ENCODE assay signal across 10 cellular contexts in the genomic region with DNA sequence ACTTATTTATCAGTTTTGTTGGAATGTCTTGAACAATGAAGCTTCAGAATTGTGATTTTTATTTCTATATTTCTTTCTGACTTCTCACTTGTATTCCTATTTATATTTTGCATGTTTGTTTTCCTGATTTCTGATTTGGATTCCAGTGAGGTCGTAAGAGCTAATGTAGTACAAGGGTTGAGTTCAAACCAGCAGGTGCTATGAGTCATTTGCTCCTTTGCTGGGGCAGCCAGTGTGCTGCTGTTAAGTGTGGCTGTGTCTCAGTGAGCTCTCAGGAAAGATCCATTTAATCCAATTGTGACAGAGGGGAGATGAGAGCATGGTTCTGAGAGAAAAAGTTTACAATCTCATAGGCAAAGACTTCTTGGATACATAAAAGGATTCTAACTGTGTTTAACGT. TPM values are rescaled to one million over a fixed set of nuclear protein-coding genes. Genes with fewer than 3 reads are reported as not detected.
DNase-seq lines count a peak whose midpoint lies in the region; ATAC-seq, FAIRE-seq and TF ChIP-seq lines count a peak whose summit lies in the region.
"Had no signal": no experiment of that assay in that cellular context is flagged by ENCODE, and none has a peak within 500 bp of the region (broad histone marks: within the 10 kb centered on the region; RNA-seq: fewer than 3 reads in every experiment).

No MANE protein-coding gene starts in this region.

- H3K36me3 Mint-ChIP-seq in MCF 10A (ENCODE audit: insufficient read depth, unreplicated experiment) = no peaks in the 10 kb centered on the region

- POLR2A ChIA-PET in MCF 10A (lab: Yijun Ruan, JAX) = interaction anchor here (0.6 to 1.4 kb wide), 3 partner anchors 10 to 115 kb away, joined by 3 to 5 read pairs (median 4); partner anchors contain the start of gene MICU1

- no peak overlapping the region for H3K27ac ChIP-seq in breast epithelium
- no peak overlapping the region for H3K27ac ChIP-seq in hepatocyte
- H3K27ac ChIP-seq in prostate gland = no peak overlapping the region

- 70% methylated on average over 2 of the region's 2 CpGs for WGBS in hepatocyte (ENCODE audit: low lambda C conversion rate, missing lambda C conversion rate)
- 83% methylated on average over 2 of the region's 2 CpGs for WGBS in prostate gland

- ATAC-seq in HG03520 (IDR thresholded peaks at IDR 0.05; ENCODE audit: unreplicated experiment) = no peak
- no peak for ATAC-seq in GM19324 (IDR thresholded peaks at IDR 0.05; ENCODE audit: low FRiP score, unreplicated experiment)

- no peaks in the 10 kb centered on the region for H4K20me1 ChIP-seq in hepatocyte (ENCODE audit: insufficient read depth, poor library complexity, severe bottlenecking)

- peaks cover 76% of the 10 kb centered on the region for H3K79me2 ChIP-seq in hepatocyte

- H3K9ac ChIP-seq in adipocyte (ENCODE audit: low read length) = no peak overlapping the region

- TF ChIP-seq POLR2A in breast epithelium (IDR thresholded peaks at IDR 0.05) (no peak), prostate gland (IDR thresholded peaks at IDR 0.05) (no peak)

- H3K9me3 ChIP-seq in breast epithelium (no peaks in the 10 kb centered on the region), adipocyte (ENCODE audit: control insufficient read depth, low read length) (no peaks in the 10 kb centered on the region), hepatocyte (ENCODE audit: low read depth) (no peaks in the 10 kb centered on the region), prostate gland (no peaks in the 10 kb centered on the region)

- H3K9me3 Mint-ChIP-seq in MCF 10A (ENCODE audit: unreplicated experiment) = no peaks in the 10 kb centered on the region

- BruUV-seq in MCF 10A (replicated peaks; lab: Mats Ljungman, UMichigan) = no TSS peak

- intact Hi-C loops in MCF 10A (cut with micrococcal nuclease) = no loop called here
- intact Hi-C loops in breast epithelium (cut with DNase I; ENCODE audit: low total_unique reads) = no loop called here
- intact Hi-C loops in prostate gland (cut with DNase I) = no loop called here

- no peaks in the 10 kb centered on the region for H3K9me2 ChIP-seq in hepatocyte (replicated peaks; ENCODE audit: insufficient read depth)

- CTCF ChIA-PET in MCF 10A (lab: Yijun Ruan, JAX) = interaction anchor here (0.7 kb wide), 1 partner anchor 64 kb away, joined by 3 read pairs; no protein-coding TSS in a partner anchor

- no peaks in the 10 kb centered on the region for H3K4me1 ChIP-seq in breast epithelium
- H3K4me1 ChIP-seq in adipocyte (ENCODE audit: control insufficient read depth, insufficient read depth, low read length) = peaks cover 41% of the 10 kb centered on the region
- peaks cover 35% of the 10 kb centered on the region for H3K4me1 ChIP-seq in hepatocyte (ENCODE audit: insufficient read depth)
- no peaks in the 10 kb centered on the region for H3K4me1 ChIP-seq in prostate gland (replicated peaks)

- H3K27me3 ChIP-seq in breast epithelium (no peaks in the 10 kb centered on the region), adipocyte (replicated peaks; ENCODE audit: control insufficient read depth, insufficient read depth, low read length) (no peaks in the 10 kb centered on the region), hepatocyte (no peaks in the 10 kb centered on the region), prostate gland (replicated peaks; ENCODE audit: insufficient read depth) (no peaks in the 10 kb centered on the region)

- no peak for FAIRE-seq in urothelium cell line (lab: Jason Lieb, UNC)

- H3K4me3 Mint-ChIP-seq in MCF 10A (ENCODE audit: unreplicated experiment) = no peak overlapping the region

- H3K4me2 ChIP-seq in hepatocyte = no peak overlapping the region

- DNase-seq in MCF 10A (ENCODE audit: unreplicated experiment) (peak; percentile 54), breast epithelium (ENCODE audit: low spot score in 2 of 2) (no peak), adipocyte (ENCODE audit: low read depth) (peak; percentile 43), hepatocyte (ENCODE audit: low spot score) (peak; percentile 71), urothelium cell line (ENCODE audit: low spot score) (peak; percentile 51), prostate gland (ENCODE audit: low spot score) (no peak)
- DNase-seq: activated CD4-positive, alpha-beta T cell treated with anti-CD3 and anti-CD28 coated beads for 4 hours; NCI-H1417 treated with DMSO at 0.1 percent for 48 hours had no signal

- H3K27ac Mint-ChIP-seq in MCF 10A (ENCODE audit: low read depth, unreplicated experiment) = no peak overlapping the region

- H2AFZ ChIP-seq in hepatocyte = no peak overlapping the region

- TF ChIP-seq CTCF in MCF 10A (IDR thresholded peaks at IDR 0.05; ENCODE audit: unreplicated experiment) = no peak
- no peak for TF ChIP-seq CTCF in breast epithelium (IDR thresholded peaks at IDR 0.05)
- TF ChIP-seq CTCF in hepatocyte (IDR thresholded peaks at IDR 0.05; ENCODE audit: poor library complexity) = no peak
- TF ChIP-seq CTCF in prostate gland (IDR thresholded peaks at IDR 0.05) = no peak

- H3K4me1 Mint-ChIP-seq in MCF 10A (ENCODE audit: insufficient read depth, unreplicated experiment) = peaks cover 13% of the 10 kb centered on the region

- H3K36me3 ChIP-seq in breast epithelium (no peaks in the 10 kb centered on the region), adipocyte (ENCODE audit: control insufficient read depth, insufficient read depth, low read length, severe bottlenecking) (no peaks in the 10 kb centered on the region), hepatocyte (replicated peaks; ENCODE audit: insufficient read depth, low read depth) (no peaks in the 10 kb centered on the region), prostate gland (no peaks in the 10 kb centered on the region)

- H3K4me3 ChIP-seq in breast epithelium = no peak overlapping the region
- H3K4me3 ChIP-seq in adipocyte (ENCODE audit: low read length) = no peak overlapping the region
- no peak overlapping the region for H3K4me3 ChIP-seq in hepatocyte
- H3K4me3 ChIP-seq in prostate gland = no peak overlapping the region

- no peaks in the 10 kb centered on the region for H3K27me3 Mint-ChIP-seq in MCF 10A (ENCODE audit: insufficient read depth, unreplicated experiment)

RNA-seq across cellular contexts. Expression of gene MCU, which starts 48.6 kb away (rescaled TPM):
- total RNA-seq in MCF 10A (2022) (14.0 and 19.2 TPM in 2 replicates), breast epithelium (10 to 100 TPM; 11.7 to 27.4 (median 20.6) TPM), hepatocyte (39.8 and 41.7 TPM in 2 replicates), prostate gland (10 to 100 TPM; 11.0 to 24.2 TPM)
- polyA plus RNA-seq in hepatocyte = 30.7 and 31.6 TPM in 2 replicates

Comparison
In these comparisons a context has a peak if more than half of its experiments do, and no peak if none do; other contexts are left out.
1. DNase-seq: peak in MCF 10A (single experiment), adipocyte (single experiment), hepatocyte (single experiment) and urothelium cell line (single experiment); none in breast epithelium (0 of 2) and prostate gland (single experiment).